Comparison of ENCODE assay signal across 17 cellular contexts in the genomic region with DNA sequence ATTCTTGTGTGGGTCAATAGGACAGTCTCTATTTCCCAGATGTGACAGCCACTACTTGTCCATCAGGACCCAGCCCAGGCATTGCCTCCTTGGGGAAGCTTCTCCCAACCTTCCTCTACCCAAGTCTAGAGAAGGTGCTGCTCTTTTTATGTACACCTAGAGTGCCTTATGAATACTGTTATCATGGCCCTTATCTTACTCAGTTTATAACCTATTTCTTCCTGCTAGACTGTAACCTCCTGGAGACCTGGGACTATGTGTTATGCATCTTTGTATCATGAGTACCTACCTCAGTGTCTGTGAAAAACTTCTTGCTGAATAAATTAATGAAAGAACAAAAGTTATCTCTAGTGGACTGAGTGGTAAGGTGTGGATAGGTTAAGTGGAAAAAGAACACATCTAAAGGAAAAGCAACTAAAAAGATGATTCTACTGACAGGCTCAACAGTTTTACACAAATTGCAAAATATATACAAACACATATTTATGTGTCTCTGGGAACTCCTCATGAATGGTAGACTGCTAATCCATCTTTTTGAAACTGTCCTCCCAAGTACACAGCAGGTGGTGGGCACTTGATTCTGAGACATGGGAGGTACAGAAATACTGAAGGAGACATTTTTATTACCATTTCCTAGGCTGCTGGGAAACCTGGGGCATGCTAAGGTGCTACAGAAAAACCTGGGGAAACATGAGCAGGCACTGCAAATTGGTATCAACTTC.
DNase-seq lines count a peak whose midpoint lies in the region; ATAC-seq and TF ChIP-seq lines count a peak whose summit lies in the region.
"Had no signal": no experiment of that assay in that cellular context is flagged by ENCODE, and none has a peak within 500 bp of the region (broad histone marks: within the 10 kb centered on the region; RNA-seq: fewer than 3 reads in every experiment).

No MANE protein-coding gene starts in this region.

- H3K27ac ChIP-seq in HEK293 (ENCODE audit: extremely low read depth, low read depth, low read length) = no peak overlapping the region
- H3K27ac ChIP-seq in VCaP = peak overlapping the region; percentile 95
- peak overlapping the region; percentile 25 to 68 (median 50) for H3K27ac ChIP-seq in thyroid gland
- H3K27ac ChIP-seq: KMS-11 had no signal

- H3K9me3 ChIP-seq in HEK293 (ENCODE audit: control insufficient read depth, insufficient read depth, low read depth, low read length) = no peaks in the 10 kb centered on the region
- no peaks in the 10 kb centered on the region for H3K9me3 ChIP-seq in mucosa of descending colon
- no peaks in the 10 kb centered on the region for H3K9me3 ChIP-seq in thyroid gland
- H3K9me3 ChIP-seq: BE2C, HAP-1 had no signal

- H3K27me3 ChIP-seq in thyroid gland = no peaks in the 10 kb centered on the region
- H3K27me3 ChIP-seq: BE2C had no signal

- peak; percentile 57 for ATAC-seq in mucosa of descending colon

- peaks cover 17% of the 10 kb centered on the region for H3K4me1 ChIP-seq in HEK293 (ENCODE audit: control insufficient read depth, insufficient read depth, low read length)
- H3K4me1 ChIP-seq in mucosa of descending colon (ENCODE audit: low read depth) = no peaks in the 10 kb centered on the region
- H3K4me1 ChIP-seq in thyroid gland = peaks cover 43 to 61% of the 10 kb centered on the region in 2 donors

- intact Hi-C loops in mucosa of descending colon (cut with DNase I, micrococcal nuclease) = no loop called here
- intact Hi-C loops in thyroid gland (cut with DNase I) = no loop called here

- TF ChIP-seq CTCF in HEK293 (tag by site-specific recombination; IDR thresholded peaks at IDR 0.05) = no peak
- no peak for TF ChIP-seq CTCF in VCaP (conservative IDR thresholded peaks at IDR 0.05)
- TF ChIP-seq CTCF in mucosa of descending colon (IDR thresholded peaks at IDR 0.05) = no peak
- no peak for TF ChIP-seq CTCF in thyroid gland (IDR thresholded peaks at IDR 0.05)

- no peak overlapping the region for H3K4me3 ChIP-seq in HEK293 (ENCODE audit: low read depth, low read length)
- H3K4me3 ChIP-seq in mucosa of descending colon = no peak overlapping the region
- no peak overlapping the region for H3K4me3 ChIP-seq in thyroid gland (replicated peaks in 1 of 3)
- H3K4me3 ChIP-seq: HAP-1 had no signal

- DNase-seq in mucosa of descending colon (no peak), thyroid gland (peak in 1 of 2 donors; percentile 20), HuH-7.5 (ENCODE audit: low spot score) (no peak), NCI-H1930 (lab: John Stamatoyannopoulos, UW) (no peak), OCI-M1 (lab: John Stamatoyannopoulos, UW) (no peak)
- DNase-seq: BE2C; CD4-positive, alpha-beta T cell; DMS53; NCI-H146; NCI-H2081 treated with DMSO at 0.1 percent for 48 hours; NCI-H2227 treated with DMSO at 0.1 percent for 48 hours; NCI-H524; SHP77 had no signal

- CTCF ChIA-PET in HEK293 (lab: Yijun Ruan, JAX) = no interaction called here

- POLR2A ChIA-PET in HEK293 (lab: Yijun Ruan, JAX) = no interaction called here

- H3K36me3 ChIP-seq in HEK293 (ENCODE audit: control insufficient read depth in 2 of 2, insufficient read depth in 1 of 2, low read length in 2 of 2) (no peaks in the 10 kb centered on the region), mucosa of descending colon (ENCODE audit: low read depth) (no peaks in the 10 kb centered on the region), thyroid gland (no peaks in the 10 kb centered on the region)
- H3K36me3 ChIP-seq: BE2C, HAP-1 had no signal

- TF ChIP-seq POLR2A in thyroid gland (IDR thresholded peaks at IDR 0.05) = no peak

TF ChIP-seq in HEK293, 187 proteins besides CTCF, POLR2A, EP300 and RAD21:
- no peak for TF ChIP-seq ZNF175 (tag by site-specific recombination; IDR thresholded peaks at IDR 0.05)
- TF ChIP-seq HOXA7 (CRISPR knock-in tag; IDR thresholded peaks at IDR 0.05; ENCODE audit: borderline replicate concordance) = no peak
- no peak for TF ChIP-seq ZNF785 (tag by site-specific recombination; IDR thresholded peaks at IDR 0.05)
- TF ChIP-seq IKZF3 (tag by site-specific recombination; IDR thresholded peaks at IDR 0.05) = no peak
- TF ChIP-seq, protein P1, sequence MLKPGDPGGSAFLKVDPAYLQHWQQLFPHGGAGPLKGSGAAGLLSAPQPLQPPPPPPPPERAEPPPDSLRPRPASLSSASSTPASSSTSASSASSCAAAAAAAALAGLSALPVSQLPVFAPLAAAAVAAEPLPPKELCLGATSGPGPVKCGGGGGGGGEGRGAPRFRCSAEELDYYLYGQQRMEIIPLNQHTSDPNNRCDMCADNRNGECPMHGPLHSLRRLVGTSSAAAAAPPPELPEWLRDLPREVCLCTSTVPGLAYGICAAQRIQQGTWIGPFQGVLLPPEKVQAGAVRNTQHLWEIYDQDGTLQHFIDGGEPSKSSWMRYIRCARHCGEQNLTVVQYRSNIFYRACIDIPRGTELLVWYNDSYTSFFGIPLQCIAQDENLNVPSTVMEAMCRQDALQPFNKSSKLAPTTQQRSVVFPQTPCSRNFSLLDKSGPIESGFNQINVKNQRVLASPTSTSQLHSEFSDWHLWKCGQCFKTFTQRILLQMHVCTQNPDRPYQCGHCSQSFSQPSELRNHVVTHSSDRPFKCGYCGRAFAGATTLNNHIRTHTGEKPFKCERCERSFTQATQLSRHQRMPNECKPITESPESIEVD (tag by site-specific recombination; IDR thresholded peaks at IDR 0.05) = 0 out of 2 replicates have a peak, but pooled peaks have one; percentile 3
- TF ChIP-seq, protein P2, sequence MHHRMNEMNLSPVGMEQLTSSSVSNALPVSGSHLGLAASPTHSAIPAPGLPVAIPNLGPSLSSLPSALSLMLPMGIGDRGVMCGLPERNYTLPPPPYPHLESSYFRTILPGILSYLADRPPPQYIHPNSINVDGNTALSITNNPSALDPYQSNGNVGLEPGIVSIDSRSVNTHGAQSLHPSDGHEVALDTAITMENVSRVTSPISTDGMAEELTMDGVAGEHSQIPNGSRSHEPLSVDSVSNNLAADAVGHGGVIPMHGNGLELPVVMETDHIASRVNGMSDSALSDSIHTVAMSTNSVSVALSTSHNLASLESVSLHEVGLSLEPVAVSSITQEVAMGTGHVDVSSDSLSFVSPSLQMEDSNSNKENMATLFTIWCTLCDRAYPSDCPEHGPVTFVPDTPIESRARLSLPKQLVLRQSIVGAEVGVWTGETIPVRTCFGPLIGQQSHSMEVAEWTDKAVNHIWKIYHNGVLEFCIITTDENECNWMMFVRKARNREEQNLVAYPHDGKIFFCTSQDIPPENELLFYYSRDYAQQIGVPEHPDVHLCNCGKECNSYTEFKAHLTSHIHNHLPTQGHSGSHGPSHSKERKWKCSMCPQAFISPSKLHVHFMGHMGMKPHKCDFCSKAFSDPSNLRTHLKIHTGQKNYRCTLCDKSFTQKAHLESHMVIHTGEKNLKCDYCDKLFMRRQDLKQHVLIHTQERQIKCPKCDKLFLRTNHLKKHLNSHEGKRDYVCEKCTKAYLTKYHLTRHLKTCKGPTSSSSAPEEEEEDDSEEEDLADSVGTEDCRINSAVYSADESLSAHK (tag by site-specific recombination; IDR thresholded peaks at IDR 0.05) = 0 out of 2 replicates have a peak, but pooled peaks have one; percentile 28
- TF ChIP-seq WT1 (tag by site-specific recombination; IDR thresholded peaks at IDR 0.05) = peak; percentile 54; the same call in 1 of the 2 replicates
